Comparison of ENCODE assay signal across 13 cellular contexts in the genomic region with DNA sequence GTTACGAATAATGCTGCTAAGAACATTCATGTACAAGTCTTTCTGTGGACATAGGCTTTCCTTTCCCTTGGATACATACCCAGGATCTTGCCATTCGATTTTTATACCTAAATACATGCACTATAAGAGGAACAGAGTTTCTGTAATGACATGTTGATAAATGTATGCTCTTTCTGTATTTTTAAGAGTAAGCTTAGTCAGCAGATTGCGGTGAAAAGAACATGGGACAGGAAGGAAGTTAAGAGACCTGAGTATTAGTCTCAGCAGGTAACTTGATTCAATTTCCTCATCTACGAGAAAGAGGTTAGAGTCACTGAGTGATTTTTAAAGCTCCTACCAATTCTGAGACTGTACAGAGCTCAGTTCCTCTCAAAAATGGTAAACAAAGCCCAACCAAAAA. TPM values are rescaled to one million over a fixed set of nuclear protein-coding genes. Genes with fewer than 3 reads are reported as not detected.
DNase-seq lines count a peak whose midpoint lies in the region; ATAC-seq and TF ChIP-seq lines count a peak whose summit lies in the region.
"Had no signal": no experiment of that assay in that cellular context is flagged by ENCODE, and none has a peak within 500 bp of the region (broad histone marks: within the 10 kb centered on the region; RNA-seq: fewer than 3 reads in every experiment).

No MANE protein-coding gene starts in this region.

- H3K27ac Mint-ChIP-seq in natural killer cell (no peak overlapping the region), T-cell (peak overlapping the region; percentile 87 to 91)
- H3K27ac Mint-ChIP-seq in natural killer cell treated with Interleukin-12 subunit alpha and Interleukin-12 subunit beta and Interleukin-15 and Interleukin-18, amount 100 ng/mL, for 72 hours: peak overlapping the region in 1 of 2 donors; percentile 58
- H3K27ac Mint-ChIP-seq in stimulated activated naive B cell treated with anti-CD40 and anti-IgM and Interleukin-4, amounts not matched to agents 10 μg/mL and 1 μg/mL and 100 μg/mL, for 72 hours: no peak overlapping the region

- no peak overlapping the region for H3K9ac ChIP-seq in trophoblast cell (ENCODE audit: low read length)

- peaks cover 16% of the 10 kb centered on the region for H3K79me2 ChIP-seq in trophoblast cell (ENCODE audit: control insufficient read depth, insufficient read depth, low read length, poor library complexity)

- no peak overlapping the region for H3K23ac ChIP-seq in trophoblast cell (ENCODE audit: low read length)

- H3K4me1 ChIP-seq in ascending aorta: peaks cover 0 to 3% of the 10 kb centered on the region in 2 donors
- H3K4me1 ChIP-seq in trophoblast cell (ENCODE audit: control insufficient read depth in 1 of 2, insufficient read depth in 2 of 2, low read length in 2 of 2): peaks cover 4 to 5% of the 10 kb centered on the region in 2 experiments

- no peak overlapping the region for H2BK120ac ChIP-seq in trophoblast cell (ENCODE audit: insufficient read depth, low read length, poor library complexity)

- no peak overlapping the region for H3K4me3 ChIP-seq in ascending aorta
- no peak overlapping the region for H3K4me3 ChIP-seq in trophoblast cell (ENCODE audit: low read depth, low read length)
- H3K4me3 ChIP-seq: gastroesophageal sphincter had no signal

- H3K9me3 ChIP-seq in ascending aorta (no peaks in the 10 kb centered on the region), trophoblast cell (ENCODE audit: insufficient read depth, low read depth, low read length) (no peaks in the 10 kb centered on the region)
- H3K9me3 ChIP-seq: gastroesophageal sphincter had no signal

- no peak overlapping the region for H2AFZ ChIP-seq in trophoblast cell (ENCODE audit: insufficient read depth, low read length, poor library complexity)

- TF ChIP-seq CTCF in natural killer cell (IDR thresholded peaks at IDR 0.05) (no peak), ascending aorta (IDR thresholded peaks at IDR 0.05) (no peak)

- no peak overlapping the region for H4K91ac ChIP-seq in trophoblast cell (ENCODE audit: low read depth, low read length)

- no peak overlapping the region for H3K27ac ChIP-seq in ascending aorta
- no peak overlapping the region for H3K27ac ChIP-seq in trophoblast cell (ENCODE audit: low read depth, low read length)

- H2BK5ac ChIP-seq in trophoblast cell (ENCODE audit: low read depth, low read length, poor library complexity): no peak overlapping the region

- no peak overlapping the region for H3K14ac ChIP-seq in trophoblast cell (ENCODE audit: low read length)

- H2AK5ac ChIP-seq in trophoblast cell (ENCODE audit: low read length): no peak overlapping the region

- no peak overlapping the region for H2BK12ac ChIP-seq in trophoblast cell (ENCODE audit: low read length)

- H3K36me3 Mint-ChIP-seq in natural killer cell (no peaks in the 10 kb centered on the region), T-cell (no peaks in the 10 kb centered on the region)
- no peaks in the 10 kb centered on the region for H3K36me3 Mint-ChIP-seq in natural killer cell treated with Interleukin-12 subunit alpha and Interleukin-12 subunit beta and Interleukin-15 and Interleukin-18, amount 100 ng/mL, for 72 hours
- peaks cover 3 to 8% of the 10 kb centered on the region in 2 donors for H3K36me3 Mint-ChIP-seq in stimulated activated naive B cell treated with anti-CD40 and anti-IgM and Interleukin-4, amounts not matched to agents 10 μg/mL and 1 μg/mL and 100 μg/mL, for 72 hours

- H4K12ac ChIP-seq in trophoblast cell (ENCODE audit: low read depth, low read length): no peak overlapping the region

- H3K18ac ChIP-seq in trophoblast cell (ENCODE audit: low read length): no peak overlapping the region

- H3K27me3 ChIP-seq in ascending aorta (no peaks in the 10 kb centered on the region), trophoblast cell (ENCODE audit: insufficient read depth, low read length) (no peaks in the 10 kb centered on the region)
- H3K27me3 ChIP-seq: gastroesophageal sphincter had no signal

- no CpG with 5 or more reads among the region's 4 CpGs for WGBS in trophoblast cell (ENCODE audit: extremely low coverage, insufficient coverage, insufficient read length)

- ATAC-seq in natural killer cell (no peak), T-cell (replicated peaks in 1 of 4) (peak in 1 of 4 experiments; percentile 10)
- ATAC-seq in natural killer cell treated with Interleukin-12 subunit alpha and Interleukin-12 subunit beta and Interleukin-15 and Interleukin-18, amount 100 ng/mL, for 72 hours: no peak
- no peak for ATAC-seq in stimulated activated naive B cell treated with anti-CD40 and anti-IgM and Interleukin-4, amounts not matched to agents 10 μg/mL and 1 μg/mL and 100 μg/mL, for 72 hours (replicated peaks)
- ATAC-seq: gastroesophageal sphincter had no signal

- no peak overlapping the region for H4K8ac ChIP-seq in trophoblast cell (ENCODE audit: low read depth, low read length)

- DNase-seq in natural killer cell: no peak
- DNase-seq in natural killer cell treated with Interleukin-12 subunit alpha and Interleukin-12 subunit beta and Interleukin-15 and Interleukin-18, amount 100 ng/mL, for 72 hours (ENCODE audit: low spot score): no peak
- DNase-seq in T-cell: no peak
- DNase-seq in central memory CD4-positive, alpha-beta T cell: peak; percentile 49
- DNase-seq in NCI-H187 (lab: John Stamatoyannopoulos, UW): no peak
- no peak for DNase-seq in ascending aorta (ENCODE audit: low spot score in 2 of 2)
- no peak for DNase-seq in trophoblast cell
- DNase-seq in stimulated activated naive B cell treated with anti-CD40 and anti-IgM and Interleukin-4, amounts not matched to agents 10 μg/mL and 1 μg/mL and 100 μg/mL, for 72 hours: no peak
- DNase-seq: activated CD4-positive, alpha-beta T cell treated with anti-CD3 and anti-CD28 coated beads for 48 hours; mammary epithelial cell; NCI-H2081; nucleus accumbens had no signal

- H3K27me3 Mint-ChIP-seq in natural killer cell (ENCODE audit: low read depth in 2 of 2) (peaks cover 11 to 16% of the 10 kb centered on the region in 2 donors), T-cell (no peaks in the 10 kb centered on the region)
- peaks cover 7 to 8% of the 10 kb centered on the region in 2 donors for H3K27me3 Mint-ChIP-seq in natural killer cell treated with Interleukin-12 subunit alpha and Interleukin-12 subunit beta and Interleukin-15 and Interleukin-18, amount 100 ng/mL, for 72 hours
- H3K27me3 Mint-ChIP-seq in stimulated activated naive B cell treated with anti-CD40 and anti-IgM and Interleukin-4, amounts not matched to agents 10 μg/mL and 1 μg/mL and 100 μg/mL, for 72 hours: no peaks in the 10 kb centered on the region

- H3K36me3 ChIP-seq in ascending aorta: no peaks in the 10 kb centered on the region
- peaks cover 0 to 2% of the 10 kb centered on the region in 2 experiments for H3K36me3 ChIP-seq in trophoblast cell (ENCODE audit: control insufficient read depth in 1 of 2, insufficient read depth in 2 of 2, low read length in 2 of 2)
- H3K36me3 ChIP-seq: gastroesophageal sphincter had no signal

- H3K4me3 Mint-ChIP-seq in natural killer cell (peak overlapping the region; percentile 3), T-cell (peak overlapping the region; percentile 50 to 95 (median 65))
- H3K4me3 Mint-ChIP-seq in natural killer cell treated with Interleukin-12 subunit alpha and Interleukin-12 subunit beta and Interleukin-15 and Interleukin-18, amount 100 ng/mL, for 72 hours: no peak overlapping the region
- no peak overlapping the region for H3K4me3 Mint-ChIP-seq in stimulated activated naive B cell treated with anti-CD40 and anti-IgM and Interleukin-4, amounts not matched to agents 10 μg/mL and 1 μg/mL and 100 μg/mL, for 72 hours

- H3K79me1 ChIP-seq in trophoblast cell (ENCODE audit: low read length): peaks cover 22% of the 10 kb centered on the region

- intact Hi-C loops in natural killer cell (cut with micrococcal nuclease): no loop called here
- intact Hi-C loops in ascending aorta (cut with DNase I): loop anchor here (5.0 kb wide), 3 partner anchors 254 to 359 kb away; a partner anchor contains a TSS

- H3K9me3 Mint-ChIP-seq in natural killer cell (no peaks in the 10 kb centered on the region), T-cell (no peaks in the 10 kb centered on the region)
- no peaks in the 10 kb centered on the region for H3K9me3 Mint-ChIP-seq in natural killer cell treated with Interleukin-12 subunit alpha and Interleukin-12 subunit beta and Interleukin-15 and Interleukin-18, amount 100 ng/mL, for 72 hours
- H3K9me3 Mint-ChIP-seq in stimulated activated naive B cell treated with anti-CD40 and anti-IgM and Interleukin-4, amounts not matched to agents 10 μg/mL and 1 μg/mL and 100 μg/mL, for 72 hours: no peaks in the 10 kb centered on the region

- POLR2A ChIA-PET in T-cell (lab: Charles Lee): interaction anchor here (0.6 to 0.7 kb wide), 6 partner anchors 11 to 1426 kb away, joined by 3 to 7 read pairs (median 4); no protein-coding TSS in a partner anchor

- H3K4ac ChIP-seq in trophoblast cell (ENCODE audit: low read depth, low read length): no peak overlapping the region

- H3K4me2 ChIP-seq in trophoblast cell (ENCODE audit: low read length): no peak overlapping the region

- CTCF ChIA-PET in T-cell (lab: Charles Lee): interaction anchor here (0.7 to 1.4 kb wide), 2 partner anchors 25 to 190 kb away, joined by 3 to 6 read pairs; no protein-coding TSS in a partner anchor

- H3K4me1 Mint-ChIP-seq in natural killer cell: peaks cover 23 to 24% of the 10 kb centered on the region in 2 donors
- peaks cover 22 to 23% of the 10 kb centered on the region in 2 donors for H3K4me1 Mint-ChIP-seq in natural killer cell treated with Interleukin-12 subunit alpha and Interleukin-12 subunit beta and Interleukin-15 and Interleukin-18, amount 100 ng/mL, for 72 hours (ENCODE audit: low read depth in 2 of 2)
- peaks cover 38 to 50% (median 38%) of the 10 kb centered on the region in 3 donors for H3K4me1 Mint-ChIP-seq in T-cell
- H3K4me1 Mint-ChIP-seq in stimulated activated naive B cell treated with anti-CD40 and anti-IgM and Interleukin-4, amounts not matched to agents 10 μg/mL and 1 μg/mL and 100 μg/mL, for 72 hours: peaks cover 14 to 24% of the 10 kb centered on the region in 2 donors

RNA-seq across cellular contexts. Expression of a gene that starts 2.6 kb away (rescaled TPM):
- 100 to 1,000 TPM in 1 of 3 donors, 10 to 100 TPM in 2; 90.9 to 101 (median 91.2) TPM for total RNA-seq in natural killer cell
- total RNA-seq in natural killer cell treated with Interleukin-12 subunit alpha and Interleukin-12 subunit beta and Interleukin-15 and Interleukin-18, amount 100 ng/mL, for 72 hours: 10 to 100 TPM; 59.5 to 76.3 TPM
- total RNA-seq in T-cell: 100 to 1,000 TPM; 112 to 129 (median 120) TPM
- total RNA-seq in ascending aorta: 32.2 TPM
- polyA plus RNA-seq in trophoblast cell (2013): 65.0 and 65.7 TPM in 2 replicates

Comparison
In these comparisons a context has a peak if more than half of its experiments do, and no peak if none do; other contexts are left out.
1. H3K4me3 Mint-ChIP-seq: peak in natural killer cell (single experiment) and T-cell (3 of 3); none in natural killer cell treated with Interleukin-12 subunit alpha and Interleukin-12 subunit beta and Interleukin-15 and Interleukin-18, amount 100 ng/mL, for 72 hours (single experiment) and stimulated activated naive B cell treated with anti-CD40 and anti-IgM and Interleukin-4, amounts not matched to agents 10 μg/mL and 1 μg/mL and 100 μg/mL, for 72 hours (0 of 2).
2. H3K27ac Mint-ChIP-seq: peak in T-cell (2 of 2); none in natural killer cell (0 of 2) and stimulated activated naive B cell treated with anti-CD40 and anti-IgM and Interleukin-4, amounts not matched to agents 10 μg/mL and 1 μg/mL and 100 μg/mL, for 72 hours (single experiment).